22 cellular contexts compared by ENCODE assay signal in the genomic region with DNA sequence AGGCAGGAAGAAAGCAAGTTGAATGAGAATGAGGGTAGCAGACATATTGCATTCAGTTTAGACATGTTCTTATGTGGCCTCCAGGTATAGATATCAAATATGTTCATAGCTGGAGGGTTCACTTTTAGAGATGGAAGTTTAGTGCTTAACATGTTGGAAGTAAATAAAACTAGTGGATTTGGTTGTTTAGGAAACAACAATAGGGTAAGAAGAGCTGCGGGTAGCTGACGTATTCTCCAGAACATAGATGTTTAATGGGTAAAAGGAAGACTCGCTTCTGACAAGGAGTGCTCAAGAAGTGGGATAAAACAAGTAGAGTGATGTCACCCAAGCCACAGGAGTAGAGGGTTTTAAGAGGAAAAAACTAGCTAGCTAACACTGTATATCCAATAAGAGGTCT.
"Had no signal": no experiment of that assay in that cellular context is flagged by ENCODE, and none has a peak within 500 bp of the region (broad histone marks: within the 10 kb centered on the region; RNA-seq: fewer than 3 reads in every experiment).

No MANE protein-coding gene starts in this region.

- H3K4me1 Mint-ChIP-seq: activated CD8-positive, alpha-beta memory T cell treated with anti-CD3 and anti-CD28 coated beads, Interleukin-2, amount 10 ng/mL, durations not matched to agents 7 days and 5 days; activated naive CD8-positive, alpha-beta T cell treated with anti-CD3 and anti-CD28 coated beads, Interleukin-2, amount 50 U/mL, for 24 hours; stimulated activated effector memory CD8-positive, alpha-beta T cell treated with anti-CD3 and anti-CD28 coated beads, Interleukin-12 subunit alpha, Interleukin-12 subunit beta, amount 100 ng/mL, for 72 hours had no signal

- DNase-seq: activated CD4-positive, alpha-beta memory T cell treated with anti-CD3 and anti-CD28 coated beads for 36 hours; activated CD4-positive, alpha-beta T cell treated with anti-CD3 and anti-CD28 coated beads for 1 hour; activated CD8-positive, alpha-beta memory T cell treated with anti-CD3 and anti-CD28 coated beads, Interleukin-2, amount 10 ng/mL, durations not matched to agents 7 days and 5 days; activated naive CD4-positive, alpha-beta T cell treated with anti-CD3 and anti-CD28 coated beads for 36 hours; activated naive CD8-positive, alpha-beta T cell treated with anti-CD3 and anti-CD28 coated beads, Interleukin-2, amount 50 U/mL, for 24 hours; activated T-cell treated with anti-CD3 and anti-CD28 coated beads, Interleukin-2, amount 50 U/mL, for 1 hour; dermis blood vessel endothelial cell; effector memory CD8-positive, alpha-beta T cell; hippocampal formation; left ventricle myocardium superior; mesenchymal stem cell; occipital lobe; SK-N-SH; stimulated activated CD4-positive, alpha-beta T cell treated with anti-CD3 and anti-CD28 coated beads, Interleukin-12 subunit alpha, Interleukin-12 subunit beta, amount 100 ng/mL, for 4 hours; stimulated activated CD4-positive, alpha-beta T cell treated with anti-CD3 and anti-CD28 coated beads, Interleukin-2, amount 100 ng/mL, for 24 hours; T-cell; T-helper 9 cell; upper lobe of right lung had no signal

- H3K27ac Mint-ChIP-seq: activated CD4-positive, alpha-beta memory T cell treated with anti-CD3 and anti-CD28 coated beads for 36 hours; activated CD8-positive, alpha-beta memory T cell treated with anti-CD3 and anti-CD28 coated beads, Interleukin-2, amount 10 ng/mL, durations not matched to agents 7 days and 5 days; activated naive CD4-positive, alpha-beta T cell treated with anti-CD3 and anti-CD28 coated beads for 36 hours; activated naive CD8-positive, alpha-beta T cell treated with anti-CD3 and anti-CD28 coated beads, Interleukin-2, amount 50 U/mL, for 24 hours; activated T-helper 2 cell treated with anti-CD3 and anti-CD28 coated beads, Interferon-gamma antibody, Interleukin-2, Interleukin-4, amounts not matched to agents 10 μg/mL and 5 μg/mL and 100 μg/mL, durations not matched to agents 14 hours and 24 hours and 36 hours; effector memory CD8-positive, alpha-beta T cell; natural killer cell treated with Interleukin-12 subunit alpha and Interleukin-12 subunit beta and Interleukin-15 and Interleukin-18, amount 100 ng/mL, for 72 hours; stimulated activated effector memory CD8-positive, alpha-beta T cell treated with anti-CD3 and anti-CD28 coated beads, Interleukin-12 subunit alpha, Interleukin-12 subunit beta, amount 100 ng/mL, for 72 hours; T-cell had no signal

- H3K9ac ChIP-seq: SK-N-SH had no signal

- ATAC-seq: activated CD8-positive, alpha-beta memory T cell treated with anti-CD3 and anti-CD28 coated beads, Interleukin-2, amount 10 ng/mL, durations not matched to agents 7 days and 5 days; activated naive CD8-positive, alpha-beta T cell treated with anti-CD3 and anti-CD28 coated beads, Interleukin-2, amount 50 U/mL, for 24 hours; effector memory CD8-positive, alpha-beta T cell; natural killer cell treated with Interleukin-12 subunit alpha and Interleukin-12 subunit beta and Interleukin-15 and Interleukin-18, amount 100 ng/mL, for 72 hours; T-cell had no signal

- H3K9me3 ChIP-seq: gastrocnemius medialis, SK-N-SH, upper lobe of right lung had no signal

- H3K36me3 Mint-ChIP-seq: activated CD4-positive, alpha-beta memory T cell treated with anti-CD3 and anti-CD28 coated beads for 36 hours; activated CD8-positive, alpha-beta memory T cell treated with anti-CD3 and anti-CD28 coated beads, Interleukin-2, amount 10 ng/mL, durations not matched to agents 7 days and 5 days; natural killer cell treated with Interleukin-12 subunit alpha and Interleukin-12 subunit beta and Interleukin-15 and Interleukin-18, amount 100 ng/mL, for 72 hours; stimulated activated effector memory CD8-positive, alpha-beta T cell treated with anti-CD3 and anti-CD28 coated beads, Interleukin-12 subunit alpha, Interleukin-12 subunit beta, amount 100 ng/mL, for 72 hours; T-cell had no signal

- H3K27me3 ChIP-seq: gastrocnemius medialis, upper lobe of right lung had no signal

- H3K27me3 Mint-ChIP-seq: activated CD4-positive, alpha-beta memory T cell treated with anti-CD3 and anti-CD28 coated beads for 36 hours; activated CD8-positive, alpha-beta memory T cell treated with anti-CD3 and anti-CD28 coated beads, Interleukin-2, amount 10 ng/mL, durations not matched to agents 7 days and 5 days; activated naive CD8-positive, alpha-beta T cell treated with anti-CD3 and anti-CD28 coated beads, Interleukin-2, amount 50 U/mL, for 24 hours; effector memory CD8-positive, alpha-beta T cell; natural killer cell treated with Interleukin-12 subunit alpha and Interleukin-12 subunit beta and Interleukin-15 and Interleukin-18, amount 100 ng/mL, for 72 hours; T-cell had no signal

- H3K4me3 ChIP-seq: upper lobe of right lung had no signal

- H3K4me3 Mint-ChIP-seq: activated CD4-positive, alpha-beta memory T cell treated with anti-CD3 and anti-CD28 coated beads for 36 hours; activated CD8-positive, alpha-beta memory T cell treated with anti-CD3 and anti-CD28 coated beads, Interleukin-2, amount 10 ng/mL, durations not matched to agents 7 days and 5 days; activated naive CD4-positive, alpha-beta T cell treated with anti-CD3 and anti-CD28 coated beads for 36 hours; activated naive CD8-positive, alpha-beta T cell treated with anti-CD3 and anti-CD28 coated beads, Interleukin-2, amount 50 U/mL, for 24 hours; effector memory CD8-positive, alpha-beta T cell; natural killer cell treated with Interleukin-12 subunit alpha and Interleukin-12 subunit beta and Interleukin-15 and Interleukin-18, amount 100 ng/mL, for 72 hours; stimulated activated effector memory CD8-positive, alpha-beta T cell treated with anti-CD3 and anti-CD28 coated beads, Interleukin-12 subunit alpha, Interleukin-12 subunit beta, amount 100 ng/mL, for 72 hours; T-cell had no signal

- H3K9me3 Mint-ChIP-seq: activated CD4-positive, alpha-beta memory T cell treated with anti-CD3 and anti-CD28 coated beads for 36 hours; activated naive CD4-positive, alpha-beta T cell treated with anti-CD3 and anti-CD28 coated beads for 36 hours; activated naive CD8-positive, alpha-beta T cell treated with anti-CD3 and anti-CD28 coated beads, Interleukin-2, amount 50 U/mL, for 24 hours; activated T-helper 2 cell treated with anti-CD3 and anti-CD28 coated beads, Interferon-gamma antibody, Interleukin-2, Interleukin-4, amounts not matched to agents 10 μg/mL and 5 μg/mL and 100 μg/mL, durations not matched to agents 14 hours and 24 hours and 36 hours; natural killer cell treated with Interleukin-12 subunit alpha and Interleukin-12 subunit beta and Interleukin-15 and Interleukin-18, amount 100 ng/mL, for 72 hours; stimulated activated effector memory CD8-positive, alpha-beta T cell treated with anti-CD3 and anti-CD28 coated beads, Interleukin-12 subunit alpha, Interleukin-12 subunit beta, amount 100 ng/mL, for 72 hours; T-cell had no signal

- H3K36me3 ChIP-seq: gastrocnemius medialis, upper lobe of right lung had no signal
